ENCODE assay signal across 17 cellular contexts in the genomic region with DNA sequence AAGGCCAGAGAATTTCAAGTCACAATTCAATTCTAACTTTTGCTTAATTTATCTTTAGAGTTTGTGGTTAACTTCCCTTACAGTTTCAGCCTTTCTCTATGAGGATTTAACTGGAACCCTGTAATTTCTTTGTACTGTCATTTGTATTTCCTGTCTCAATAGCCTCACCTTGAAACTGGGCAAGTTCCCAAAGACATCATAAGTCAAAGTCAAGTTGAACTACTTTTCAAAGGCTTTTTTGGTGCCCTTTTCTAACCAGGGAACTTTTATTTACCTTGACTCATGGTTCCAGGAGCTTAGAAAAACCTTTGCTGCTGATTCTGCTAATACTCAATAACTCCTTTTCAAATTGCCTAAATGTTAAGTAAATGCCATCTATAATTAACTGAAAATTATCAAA.
DNase-seq lines count a peak whose midpoint lies in the region; ATAC-seq, FAIRE-seq and TF ChIP-seq lines count a peak whose summit lies in the region.
"Had no signal": no experiment of that assay in that cellular context is flagged by ENCODE, and none has a peak within 500 bp of the region (broad histone marks: within the 10 kb centered on the region; RNA-seq: fewer than 3 reads in every experiment).

No MANE protein-coding gene starts in this region.

- intact Hi-C loops in activated CD4-positive, alpha-beta T cell treated with anti-CD3 and anti-CD28 coated beads for 36 hours (cut with DNase I, micrococcal nuclease): loop anchor here in 1 of 2 experiments (5.0 kb wide), 1 partner anchor 70 kb away; no protein-coding TSS in a partner anchor

- CTCF ChIA-PET in activated CD4-positive, alpha-beta T cell treated with anti-CD3 and anti-CD28 coated beads for 36 hours (lab: Charles Lee): interaction anchor here (0.6 to 1.1 kb wide), 2 partner anchors 87 to 118 kb away, joined by 3 to 4 read pairs; no protein-coding TSS in a partner anchor
- CTCF ChIA-PET in activated CD4-positive, alpha-beta T cell treated with anti-CD3 and anti-CD28 coated beads, Interleukin-2, amount 10 ng/mL, durations not matched to agents 7 days and 5 days (lab: Charles Lee): no interaction called here

- no peaks in the 10 kb centered on the region for H3K36me3 Mint-ChIP-seq in activated CD4-positive, alpha-beta T cell treated with anti-CD3 and anti-CD28 coated beads for 36 hours (ENCODE audit: low read depth)
- H3K36me3 Mint-ChIP-seq in activated CD4-positive, alpha-beta T cell treated with anti-CD3 and anti-CD28 coated beads, Interleukin-2, amount 10 ng/mL, durations not matched to agents 7 days and 5 days (ENCODE audit: low read depth): no peaks in the 10 kb centered on the region
- H3K36me3 Mint-ChIP-seq in type B pancreatic cell: no peaks in the 10 kb centered on the region
- H3K36me3 Mint-ChIP-seq: CD4-positive, alpha-beta memory T cell had no signal

- POLR2A ChIA-PET in activated CD4-positive, alpha-beta T cell treated with anti-CD3 and anti-CD28 coated beads for 36 hours (lab: Charles Lee): interaction anchor here (0.7 kb wide), 1 partner anchor 53 kb away, joined by 5 read pairs; no protein-coding TSS in a partner anchor
- POLR2A ChIA-PET in activated CD4-positive, alpha-beta T cell treated with anti-CD3 and anti-CD28 coated beads, Interleukin-2, amount 10 ng/mL, durations not matched to agents 7 days and 5 days (lab: Charles Lee): no interaction called here

- FAIRE-seq in RCC 7860 (lab: Jason Lieb, UNC) (peak; percentile 63), islet of Langerhans (lab: Jason Lieb, UNC) (peak; percentile 13)
- FAIRE-seq: GM12891 had no signal

- DNase-seq in activated CD4-positive, alpha-beta T cell treated with anti-CD3 and anti-CD28 coated beads for 36 hours: no peak
- DNase-seq in activated CD4-positive, alpha-beta T cell treated with anti-CD3 and anti-CD28 coated beads, Interleukin-2, amount 10 ng/mL, durations not matched to agents 7 days and 5 days: no peak
- DNase-seq in RCC 7860 (ENCODE audit: low spot score) (peak; percentile 18), type B pancreatic cell (ENCODE audit: extremely low spot score, unreplicated experiment) (no peak), NCI-H1436 (lab: John Stamatoyannopoulos, UW) (no peak), germinal center (ENCODE audit: low spot score) (no peak), NCI-H2227 treated with DMSO at 0.1 percent for 48 hours (lab: John Stamatoyannopoulos, UW) (no peak)
- DNase-seq: ACHN; activated CD4-positive, alpha-beta T cell treated with anti-CD3 and anti-CD28 coated beads, Interleukin-2, amount 50 U/mL, for 4 hours; CD4-positive, alpha-beta memory T cell; H9; midbrain; NCI-H1092; stimulated activated CD4-positive, alpha-beta T cell treated with anti-CD3 and anti-CD28 coated beads, Interleukin-4, amount 100 ng/mL, for 4 hours; upper lobe of left lung had no signal

- H3K9me3 Mint-ChIP-seq in activated CD4-positive, alpha-beta T cell treated with anti-CD3 and anti-CD28 coated beads for 36 hours (ENCODE audit: low read depth): no peaks in the 10 kb centered on the region
- H3K9me3 Mint-ChIP-seq in activated CD4-positive, alpha-beta T cell treated with anti-CD3 and anti-CD28 coated beads, Interleukin-2, amount 10 ng/mL, durations not matched to agents 7 days and 5 days: no peaks in the 10 kb centered on the region
- H3K9me3 Mint-ChIP-seq in type B pancreatic cell: peaks cover 4% of the 10 kb centered on the region
- H3K9me3 Mint-ChIP-seq: CD4-positive, alpha-beta memory T cell; H9 had no signal

- H3K4me1 Mint-ChIP-seq in activated CD4-positive, alpha-beta T cell treated with anti-CD3 and anti-CD28 coated beads for 36 hours: peaks cover 11% of the 10 kb centered on the region
- H3K4me1 Mint-ChIP-seq in activated CD4-positive, alpha-beta T cell treated with anti-CD3 and anti-CD28 coated beads, Interleukin-2, amount 10 ng/mL, durations not matched to agents 7 days and 5 days: no peaks in the 10 kb centered on the region
- H3K4me1 Mint-ChIP-seq in type B pancreatic cell (ENCODE audit: unreplicated experiment): peaks cover 66% of the 10 kb centered on the region

- no peak overlapping the region for H3K4me3 Mint-ChIP-seq in activated CD4-positive, alpha-beta T cell treated with anti-CD3 and anti-CD28 coated beads for 36 hours
- H3K4me3 Mint-ChIP-seq in activated CD4-positive, alpha-beta T cell treated with anti-CD3 and anti-CD28 coated beads, Interleukin-2, amount 10 ng/mL, durations not matched to agents 7 days and 5 days: no peak overlapping the region
- H3K4me3 Mint-ChIP-seq in type B pancreatic cell: no peak overlapping the region
- H3K4me3 Mint-ChIP-seq: CD4-positive, alpha-beta memory T cell; H9 had no signal

- H3K27ac Mint-ChIP-seq in activated CD4-positive, alpha-beta T cell treated with anti-CD3 and anti-CD28 coated beads for 36 hours: no peak overlapping the region
- H3K27ac Mint-ChIP-seq in activated CD4-positive, alpha-beta T cell treated with anti-CD3 and anti-CD28 coated beads, Interleukin-2, amount 10 ng/mL, durations not matched to agents 7 days and 5 days: no peak overlapping the region
- peak overlapping the region; percentile 70 for H3K27ac Mint-ChIP-seq in type B pancreatic cell
- H3K27ac Mint-ChIP-seq: CD4-positive, alpha-beta memory T cell had no signal

- ATAC-seq in activated CD4-positive, alpha-beta T cell treated with anti-CD3 and anti-CD28 coated beads for 36 hours: peak; percentile 16

- TF ChIP-seq CTCF in type B pancreatic cell (conservative IDR thresholded peaks at IDR 0.05): no peak

- H3K27me3 Mint-ChIP-seq in activated CD4-positive, alpha-beta T cell treated with anti-CD3 and anti-CD28 coated beads for 36 hours: peaks cover 9% of the 10 kb centered on the region
- peaks cover 20% of the 10 kb centered on the region for H3K27me3 Mint-ChIP-seq in activated CD4-positive, alpha-beta T cell treated with anti-CD3 and anti-CD28 coated beads, Interleukin-2, amount 10 ng/mL, durations not matched to agents 7 days and 5 days
- H3K27me3 Mint-ChIP-seq in type B pancreatic cell: no peaks in the 10 kb centered on the region
- H3K27me3 Mint-ChIP-seq: CD4-positive, alpha-beta memory T cell had no signal
